9 cellular contexts compared by ENCODE assay signal in genomic region chr9:127877566-127877998, GRCh38. TPM values are rescaled to one million over a fixed set of nuclear protein-coding genes. Genes with fewer than 3 reads are reported as not detected.
DNase-seq lines count a peak whose midpoint lies in the region; ATAC-seq, FAIRE-seq and TF ChIP-seq lines count a peak whose summit lies in the region.
"Had no signal": no experiment of that assay in that cellular context is flagged by ENCODE, and none has a peak within 500 bp of the region (broad histone marks: within the 10 kb centered on the region; RNA-seq: fewer than 3 reads in every experiment).

TSS of gene AK1 (minus strand) at chr9:127877675. CDS start at chr9:127874617, 3,058 bp downstream.

- no peak within 1 kb of the TSS for H3K23ac ChIP-seq in H9 (ENCODE audit: insufficient read length, low read depth, low read length)

- no peak within 1 kb of the TSS for H3K56ac ChIP-seq in H9 (ENCODE audit: insufficient read length, low read depth, low read length)

- H4K5ac ChIP-seq in H9 (ENCODE audit: insufficient read length, low read depth, low read length) = no peak within 1 kb of the TSS

- H3K4me3 ChIP-seq in duodenal mucosa (ENCODE audit: low read depth in 1 of 2, low read length in 2 of 2) (peak within 1 kb of the TSS; percentile 65 to 76), HepG2 (replicated peaks in 1 of 3; ENCODE audit: insufficient read depth in 1 of 3, low read depth in 2 of 3, low read length in 3 of 3) (peak within 1 kb of the TSS; percentile 67 to 82 (median 69))

- H3K79me2 ChIP-seq in H9 (ENCODE audit: insufficient read depth, low read length) (no peaks in the 10 kb centered on the region), HepG2 (ENCODE audit: insufficient read depth, low read length) (no peaks in the 10 kb centered on the region)

- peaks cover 5 to 21% of the 10 kb centered on the region in 2 experiments; a peak in 3 of 4 replicates for H3K4me1 Mint-ChIP-seq in H9
- peaks cover 18 to 30% of the 10 kb centered on the region in 2 donors for H3K4me1 Mint-ChIP-seq in stimulated activated naive B cell treated with anti-CD40 and anti-IgM and Interleukin-4, amounts not matched to agents 10 μg/mL and 1 μg/mL and 100 μg/mL, for 72 hours

- H3K36me3 ChIP-seq in duodenal mucosa (ENCODE audit: control insufficient read depth in 1 of 2, insufficient read depth in 2 of 2, low read length in 2 of 2) = no peaks in the 10 kb centered on the region
- no peaks in the 10 kb centered on the region for H3K36me3 ChIP-seq in HepG2 (replicated peaks in 1 of 2; ENCODE audit: control insufficient read depth in 1 of 2, insufficient read depth in 2 of 2, low read length in 2 of 2)

- H2AFZ ChIP-seq in H9 (ENCODE audit: low read length) = no peak within 1 kb of the TSS
- no peak within 1 kb of the TSS for H2AFZ ChIP-seq in HepG2 (ENCODE audit: low read length)

- peak within 1 kb of the TSS; percentile 55 for H3K9ac ChIP-seq in H9 (ENCODE audit: extremely low read depth, insufficient read length, low read length)
- H3K9ac ChIP-seq in duodenal mucosa (ENCODE audit: low read depth in 1 of 2, low read length in 2 of 2) = peak within 1 kb of the TSS; percentile 46 to 70
- peak within 1 kb of the TSS; percentile 66 for H3K9ac ChIP-seq in HepG2 (ENCODE audit: insufficient read depth, low read depth, low read length)

- H3K27me3 ChIP-seq in H9 (ENCODE audit: insufficient read depth, low read length) (no peaks in the 10 kb centered on the region), duodenal mucosa (ENCODE audit: control insufficient read depth in 1 of 2, insufficient read depth in 2 of 2, low read length in 2 of 2) (no peaks in the 10 kb centered on the region), HepG2 (ENCODE audit: control insufficient read depth in 1 of 2, insufficient read depth in 2 of 2, low read length in 2 of 2) (no peaks in the 10 kb centered on the region)

- peak in 1 of 2 experiments; percentile 62; a peak in 2 of 4 replicates for TF ChIP-seq POLR2A in HepG2 (IDR thresholded peaks at IDR 0.05; ENCODE audit: insufficient read depth in 1 of 2, low read depth in 2 of 2, low read length in 2 of 2)
- TF ChIP-seq POLR2A in GM12891 (IDR thresholded peaks at IDR 0.05; ENCODE audit: low read depth, low read length) = no peak

- whole genome bisulfite sequencing in H9 (ENCODE audit: extremely low coverage, insufficient read length, low lambda C conversion rate) = no CpG with 5 or more reads among the region's 44 CpGs
- 0% methylated on average over 2 of the region's 44 CpGs for WGBS in HepG2 (ENCODE audit: low lambda C conversion rate)

- H3K27ac ChIP-seq in H9 (ENCODE audit: insufficient read length, low read depth, low read length) = no peak within 1 kb of the TSS
- H3K27ac ChIP-seq in duodenal mucosa (ENCODE audit: low read depth, low read length) = no peak within 1 kb of the TSS
- peak within 1 kb of the TSS; percentile 14 for H3K27ac ChIP-seq in HepG2 (ENCODE audit: extremely low read length, insufficient read depth, low read length)

- H3K4me2 ChIP-seq in H9 (ENCODE audit: insufficient read depth, insufficient read length, low read length) (peak within 1 kb of the TSS; percentile 91), HepG2 (ENCODE audit: low read depth, low read length) (peak within 1 kb of the TSS; percentile 100)

- no peak within 1 kb of the TSS for H3K27ac Mint-ChIP-seq in H9
- peak within 1 kb of the TSS; percentile 84 for H3K27ac Mint-ChIP-seq in stimulated activated naive B cell treated with anti-CD40 and anti-IgM and Interleukin-4, amounts not matched to agents 10 μg/mL and 1 μg/mL and 100 μg/mL, for 72 hours

- H2BK20ac ChIP-seq in H9 (ENCODE audit: low read depth, low read length, poor library complexity, severe bottlenecking) = no peak within 1 kb of the TSS

- CTCF ChIA-PET in HepG2 (lab: Yijun Ruan, JAX; ENCODE audit: low intra/inter-chr PET ratio, low total read pairs) = no interaction called here

- H2BK120ac ChIP-seq in H9 (ENCODE audit: low read depth, low read length, poor library complexity, severe bottlenecking) = no peak within 1 kb of the TSS

- H3T11ph ChIP-seq in H9 (ENCODE audit: low read length) = no peak within 1 kb of the TSS

- H2BK15ac ChIP-seq in H9 (ENCODE audit: low read depth, low read length) = no peak within 1 kb of the TSS

- H3K14ac ChIP-seq in H9 (ENCODE audit: insufficient read depth, low read length) = peak within 1 kb of the TSS; percentile 75; the same call in 1 of the 2 replicates

- no peak within 1 kb of the TSS for H2BK5ac ChIP-seq in H9 (ENCODE audit: insufficient read length, low read length)

- BruUV-seq in HepG2 (replicated peaks; lab: Mats Ljungman, UMichigan) = no TSS peak

- no peak within 1 kb of the TSS for H2AK5ac ChIP-seq in H9 (ENCODE audit: insufficient read length, low read length)

- no peaks in the 10 kb centered on the region for H3K4me1 ChIP-seq in H9 (ENCODE audit: insufficient read depth, low read length)
- H3K4me1 ChIP-seq in duodenal mucosa (ENCODE audit: control insufficient read depth in 1 of 2, insufficient read depth in 2 of 2, low read length in 2 of 2) = peaks cover 11 to 31% of the 10 kb centered on the region in 2 donors
- H3K4me1 ChIP-seq in HepG2 (ENCODE audit: insufficient read depth, low read length) = peaks cover 38% of the 10 kb centered on the region

- TF ChIP-seq RAD21 in HepG2 (CRISPR knock-in tag; IDR thresholded peaks at IDR 0.05) = no peak

- H3K23me2 ChIP-seq in H9 (ENCODE audit: insufficient read length, low read depth, low read length, poor library complexity, severe bottlenecking) = peaks cover 12% of the 10 kb centered on the region

- H2BK12ac ChIP-seq in H9 (ENCODE audit: insufficient read length, low read depth, low read length) = no peak within 1 kb of the TSS

- H4K20me1 ChIP-seq in H9 (ENCODE audit: control insufficient read depth, insufficient read depth, insufficient read length) (no peaks in the 10 kb centered on the region), HepG2 (ENCODE audit: insufficient read depth, low read length) (no peaks in the 10 kb centered on the region)

- peak within 1 kb of the TSS; percentile 77 to 89 for H3K4me3 Mint-ChIP-seq in H9
- peak within 1 kb of the TSS; percentile 66 to 74 for H3K4me3 Mint-ChIP-seq in stimulated activated naive B cell treated with anti-CD40 and anti-IgM and Interleukin-4, amounts not matched to agents 10 μg/mL and 1 μg/mL and 100 μg/mL, for 72 hours

- H3K27me3 Mint-ChIP-seq in H9 (ENCODE audit: low read depth) = no peaks in the 10 kb centered on the region; the same call in none of the 2 replicates
- peaks cover 0 to 11% of the 10 kb centered on the region in 2 donors for H3K27me3 Mint-ChIP-seq in stimulated activated naive B cell treated with anti-CD40 and anti-IgM and Interleukin-4, amounts not matched to agents 10 μg/mL and 1 μg/mL and 100 μg/mL, for 72 hours

- intact Hi-C loops in HepG2 (cut with micrococcal nuclease; ENCODE audit: unreplicated experiment) = no loop called here

- H3K9me3 ChIP-seq in H9 (ENCODE audit: control insufficient read depth, low read depth, low read length) (no peaks in the 10 kb centered on the region), duodenal mucosa (ENCODE audit: control insufficient read depth in 1 of 2, low read length in 2 of 2) (no peaks in the 10 kb centered on the region), HepG2 (ENCODE audit: low read length) (no peaks in the 10 kb centered on the region)

- no peak for FAIRE-seq in HepG2 (lab: Jason Lieb, UNC)
- FAIRE-seq in GM12891 (lab: Jason Lieb, UNC) = no peak
- FAIRE-seq: islet of Langerhans had no signal

- TF ChIP-seq EP300 in HepG2 (IDR thresholded peaks at IDR 0.05; ENCODE audit: low read depth in 2 of 2, low read length in 2 of 2) (no peak), HepG2 (CRISPR knock-in tag; IDR thresholded peaks at IDR 0.05; ENCODE audit: borderline replicate concordance) (no peak)

- DNase-seq in 8988T = peak; percentile 76
- DNase-seq in H9 = peak; percentile 65
- peak; percentile 85 for DNase-seq in RKO (ENCODE audit: low spot score)
- no peak for DNase-seq in HepG2 (ENCODE audit: low spot score)
- DNase-seq in stimulated activated naive B cell treated with anti-CD40 and anti-IgM and Interleukin-4, amounts not matched to agents 10 μg/mL and 1 μg/mL and 100 μg/mL, for 72 hours = no peak
- no peak for DNase-seq in GM12891 (ENCODE audit: insufficient read length, low spot score)
- DNase-seq in RPMI8226 = no peak

- TF ChIP-seq CTCF in H9 (conservative IDR thresholded peaks at IDR 0.05) (no peak), HepG2 (CRISPR knock-in tag; IDR thresholded peaks at IDR 0.05) (no peak)

- no peaks in the 10 kb centered on the region for H3K9me3 Mint-ChIP-seq in H9
- H3K9me3 Mint-ChIP-seq in stimulated activated naive B cell treated with anti-CD40 and anti-IgM and Interleukin-4, amounts not matched to agents 10 μg/mL and 1 μg/mL and 100 μg/mL, for 72 hours = no peaks in the 10 kb centered on the region

- POLR2A ChIA-PET in HepG2 (lab: Yijun Ruan, JAX) = interaction anchor here (1.0 to 2.3 kb wide), 3 partner anchors 20 to 39 kb away, joined by 6 to 11 read pairs (median 6); partner anchors contain the start of gene ST6GALNAC4

- in situ Hi-C loops in HepG2 (cut with HindIII; ENCODE audit: extremely low pct_ligation_motif_present, low pct_unique_long_range_greater_than_20kb) = no loop called here

- ATAC-seq in HepG2 = peak; percentile 81
- peak in 1 of 2 donors; percentile 15 for ATAC-seq in stimulated activated naive B cell treated with anti-CD40 and anti-IgM and Interleukin-4, amounts not matched to agents 10 μg/mL and 1 μg/mL and 100 μg/mL, for 72 hours (replicated peaks)

- peak within 1 kb of the TSS; percentile 61 for H3K18ac ChIP-seq in H9 (ENCODE audit: insufficient read length, low read depth, low read length)

- H3K36me3 Mint-ChIP-seq in H9 (ENCODE audit: insufficient read depth in 1 of 3, low read depth in 3 of 3) = no peaks in the 10 kb centered on the region; a peak in 1 of 7 replicates
- peaks cover 5 to 11% of the 10 kb centered on the region in 2 donors for H3K36me3 Mint-ChIP-seq in stimulated activated naive B cell treated with anti-CD40 and anti-IgM and Interleukin-4, amounts not matched to agents 10 μg/mL and 1 μg/mL and 100 μg/mL, for 72 hours

- no peak within 1 kb of the TSS for H3K4ac ChIP-seq in H9 (ENCODE audit: low read depth, low read length)

- no peaks in the 10 kb centered on the region for H3K79me1 ChIP-seq in H9 (ENCODE audit: insufficient read depth, low read depth, low read length, poor library complexity, severe bottlenecking)

- H4K91ac ChIP-seq in H9 (ENCODE audit: insufficient read length, low read depth, low read length) = no peak within 1 kb of the TSS

- no peak within 1 kb of the TSS for H4K8ac ChIP-seq in H9 (replicated peaks; ENCODE audit: insufficient read length, low read depth, low read length)

RNA-seq across cellular contexts. Expression of gene AK1, which starts in this region (rescaled TPM):
- total RNA-seq in H9 (2021) = 31.6 and 41.9 TPM in 2 replicates
- 25.7 and 32.8 TPM in 2 replicates for total RNA-seq in HepG2 (2016; rRNA removed; fragmentation: Illumina TruSeq; extraction: Trizol)
- 12.5 and 17.4 TPM in 2 replicates for total RNA-seq in HepG2 (2016; cell fraction: cytosol; rRNA removed; fragmentation: Illumina TruSeq; extraction: Trizol; ENCODE audit: low read depth)
- 27.8 and 33.7 TPM in 2 replicates for total RNA-seq in HepG2 (2016; cell fraction: insoluble cytoplasmic fraction; rRNA removed; fragmentation: Illumina TruSeq; extraction: Trizol)
- total RNA-seq in HepG2 (2016; cell fraction: membrane; rRNA removed; fragmentation: Illumina TruSeq; extraction: Trizol) = 18.2 and 19.8 TPM in 2 replicates
- total RNA-seq in HepG2 (2016; cell fraction: nucleus; rRNA removed; fragmentation: Illumina TruSeq; extraction: Trizol) = 13.7 and 15.3 TPM in 2 replicates
- 19.1 and 28.5 TPM in 2 replicates for polyA plus RNA-seq in HepG2 (2011; rRNA removed)
- polyA plus RNA-seq in HepG2 (2011; cell fraction: cytosol; rRNA removed) = 29.9 and 38.0 TPM in 2 replicates
- 34.1 and 55.6 TPM in 2 replicates for polyA plus RNA-seq in HepG2 (2011; cell fraction: nucleus; rRNA removed)
- polyA plus RNA-seq in HepG2 (2012) = 17.5 and 23.3 TPM in 2 replicates
- 28.9 and 48.9 TPM in 2 replicates for polyA plus RNA-seq in HepG2 (2016; cell fraction: cytosol; fragmentation: Illumina TruSeq; extraction: Trizol; ENCODE audit: low read depth)
- polyA plus RNA-seq in HepG2 (2016; cell fraction: insoluble cytoplasmic fraction; fragmentation: Illumina TruSeq; extraction: Trizol; ENCODE audit: low read depth) = 44.7 and 50.7 TPM in 2 replicates
- polyA plus RNA-seq in HepG2 (2016; cell fraction: membrane; fragmentation: Illumina TruSeq; extraction: Trizol; ENCODE audit: low read depth) = 31.6 and 41.6 TPM in 2 replicates
- polyA plus RNA-seq in HepG2 (2016; cell fraction: nucleus; fragmentation: Illumina TruSeq; extraction: Trizol; ENCODE audit: insufficient read depth, low read depth) = 39.2 and 40.7 TPM in 2 replicates
- 3.6 and 45.8 TPM in 2 replicates for polyA minus RNA-seq in HepG2 (2011; rRNA and poly(A)+ RNA removed; ENCODE audit: low replicate concordance)
- polyA minus RNA-seq in HepG2 (2011; cell fraction: cytosol; rRNA and poly(A)+ RNA removed) = 3.8 and 5.4 TPM in 2 replicates
- 1.7 and 4.1 TPM in 2 replicates for polyA minus RNA-seq in HepG2 (2011; cell fraction: nucleus; rRNA and poly(A)+ RNA removed)
- 7.0 TPM for polyA plus RNA-seq in GM12891 (2012; ENCODE audit: low read depth, missing spikeins)

Comparison
In these comparisons a context has a peak if more than half of its experiments do, and no peak if none do; other contexts are left out.
1. DNase-seq: peak in 8988T (single experiment), H9 (single experiment) and RKO (single experiment); none in HepG2 (single experiment), stimulated activated naive B cell treated with anti-CD40 and anti-IgM and Interleukin-4, amounts not matched to agents 10 μg/mL and 1 μg/mL and 100 μg/mL, for 72 hours (single experiment), GM12891 (single experiment) and RPMI8226 (single experiment).
2. Peak in every context shown above with its lines, with median percentiles within 50 percentile points of each other: H3K9ac ChIP-seq.